In genomic region chr2:128782411-128783192, GRCh38 we compare ENCODE assay signal across 21 cellular contexts.
A peak's percentile ranks its signal among the peaks of the same experiment; 100 is the strongest.
DNase-seq lines count a peak whose midpoint lies in the region; ATAC-seq lines count a peak whose summit lies in the region.
"Had no signal": no experiment of that assay in that cellular context is flagged by ENCODE, and none has a peak within 500 bp of the region (broad histone marks: within the 10 kb centered on the region; RNA-seq: fewer than 3 reads in every experiment).

No MANE protein-coding gene starts in this region.

- H3K27me3 ChIP-seq in H7 (ENCODE audit: control insufficient read depth, insufficient read depth, low read length) = no peaks in the 10 kb centered on the region

- no peaks in the 10 kb centered on the region for H3K27me3 Mint-ChIP-seq in activated CD4-positive, alpha-beta memory T cell treated with anti-CD3 and anti-CD28 coated beads, Interleukin-2, amount 10 ng/mL, durations not matched to agents 7 days and 5 days
- H3K27me3 Mint-ChIP-seq in activated CD4-positive, alpha-beta memory T cell treated with anti-CD3 and anti-CD28 coated beads for 36 hours = no peaks in the 10 kb centered on the region

- DNase-seq in activated CD4-positive, alpha-beta memory T cell treated with anti-CD3 and anti-CD28 coated beads, Interleukin-2, amount 10 ng/mL, durations not matched to agents 7 days and 5 days = peak; percentile 8
- no peak for DNase-seq in activated CD4-positive, alpha-beta memory T cell treated with anti-CD3 and anti-CD28 coated beads for 36 hours
- peak; percentile 19 for DNase-seq in H7
- peak; percentile 21 for DNase-seq in left lobe of liver (ENCODE audit: low spot score)
- DNase-seq in sciatic nerve (ENCODE audit: low spot score) = peak; percentile 34
- no peak for DNase-seq in COLO829 (ENCODE audit: low spot score)
- no peak for DNase-seq in stimulated activated CD4-positive, alpha-beta T cell treated with anti-CD3 and anti-CD28 coated beads, Interleukin-15, amount 100 ng/mL, for 24 hours
- DNase-seq in dermis blood vessel endothelial cell = no peak
- DNase-seq: 8988T, C1 segment of cervical spinal cord, COR-L47, DMS53, HCEC 1CT, Karpas-422, MM.1S, NCI-H1105, NCI-H1694 treated with DMSO at 0.1 percent for 48 hours, NCI-H446, NCI-H748 treated with DMSO at 0.1 percent for 48 hours had no signal

- CTCF ChIA-PET in activated CD4-positive, alpha-beta memory T cell treated with anti-CD3 and anti-CD28 coated beads, Interleukin-2, amount 10 ng/mL, durations not matched to agents 7 days and 5 days (lab: Charles Lee) = no interaction called here
- CTCF ChIA-PET in activated CD4-positive, alpha-beta memory T cell treated with anti-CD3 and anti-CD28 coated beads for 36 hours (lab: Charles Lee) = no interaction called here

- intact Hi-C loops in activated CD4-positive, alpha-beta memory T cell treated with anti-CD3 and anti-CD28 coated beads for 36 hours (cut with micrococcal nuclease) = no loop called here
- intact Hi-C loops in sciatic nerve (cut with DNase I) = no loop called here

- H3K36me3 ChIP-seq in H7 (replicated peaks; ENCODE audit: control insufficient read depth, insufficient read depth, low read length) = no peaks in the 10 kb centered on the region

- ATAC-seq in left lobe of liver (no peak), sciatic nerve (no peak)
- ATAC-seq: GM12878, Panc1 had no signal

- no peaks in the 10 kb centered on the region for H3K4me1 Mint-ChIP-seq in activated CD4-positive, alpha-beta memory T cell treated with anti-CD3 and anti-CD28 coated beads, Interleukin-2, amount 10 ng/mL, durations not matched to agents 7 days and 5 days
- no peaks in the 10 kb centered on the region for H3K4me1 Mint-ChIP-seq in activated CD4-positive, alpha-beta memory T cell treated with anti-CD3 and anti-CD28 coated beads for 36 hours (ENCODE audit: low read depth)

- H3K4me3 ChIP-seq in H7 (ENCODE audit: insufficient read depth, low read depth, low read length) = no peak overlapping the region
- H3K4me3 ChIP-seq: GM12878 had no signal

- no peak overlapping the region for H3K4me3 Mint-ChIP-seq in activated CD4-positive, alpha-beta memory T cell treated with anti-CD3 and anti-CD28 coated beads, Interleukin-2, amount 10 ng/mL, durations not matched to agents 7 days and 5 days
- H3K4me3 Mint-ChIP-seq in activated CD4-positive, alpha-beta memory T cell treated with anti-CD3 and anti-CD28 coated beads for 36 hours = no peak overlapping the region

- H3K36me3 Mint-ChIP-seq in activated CD4-positive, alpha-beta memory T cell treated with anti-CD3 and anti-CD28 coated beads, Interleukin-2, amount 10 ng/mL, durations not matched to agents 7 days and 5 days (ENCODE audit: low read depth) = no peaks in the 10 kb centered on the region
- H3K36me3 Mint-ChIP-seq in activated CD4-positive, alpha-beta memory T cell treated with anti-CD3 and anti-CD28 coated beads for 36 hours = no peaks in the 10 kb centered on the region

- H3K27ac Mint-ChIP-seq in activated CD4-positive, alpha-beta memory T cell treated with anti-CD3 and anti-CD28 coated beads, Interleukin-2, amount 10 ng/mL, durations not matched to agents 7 days and 5 days = no peak overlapping the region
- H3K27ac Mint-ChIP-seq in activated CD4-positive, alpha-beta memory T cell treated with anti-CD3 and anti-CD28 coated beads for 36 hours = no peak overlapping the region

- H3K9me3 Mint-ChIP-seq in activated CD4-positive, alpha-beta memory T cell treated with anti-CD3 and anti-CD28 coated beads, Interleukin-2, amount 10 ng/mL, durations not matched to agents 7 days and 5 days = peaks cover 6% of the 10 kb centered on the region
- no peaks in the 10 kb centered on the region for H3K9me3 Mint-ChIP-seq in activated CD4-positive, alpha-beta memory T cell treated with anti-CD3 and anti-CD28 coated beads for 36 hours

- POLR2A ChIA-PET in activated CD4-positive, alpha-beta memory T cell treated with anti-CD3 and anti-CD28 coated beads, Interleukin-2, amount 10 ng/mL, durations not matched to agents 7 days and 5 days (lab: Charles Lee) = no interaction called here
- POLR2A ChIA-PET in activated CD4-positive, alpha-beta memory T cell treated with anti-CD3 and anti-CD28 coated beads for 36 hours (lab: Charles Lee) = no interaction called here

Comparison
In these comparisons a context has a peak if more than half of its experiments do, and no peak if none do; other contexts are left out.
1. DNase-seq: peak in activated CD4-positive, alpha-beta memory T cell treated with anti-CD3 and anti-CD28 coated beads, Interleukin-2, amount 10 ng/mL, durations not matched to agents 7 days and 5 days (single experiment), H7 (single experiment), left lobe of liver (single experiment) and sciatic nerve (single experiment); none in activated CD4-positive, alpha-beta memory T cell treated with anti-CD3 and anti-CD28 coated beads for 36 hours (single experiment), COLO829 (single experiment), stimulated activated CD4-positive, alpha-beta T cell treated with anti-CD3 and anti-CD28 coated beads, Interleukin-15, amount 100 ng/mL, for 24 hours (single experiment) and dermis blood vessel endothelial cell (single experiment).